ENCODE assay signal across 1 cellular context in genomic region chr1:8170059-8170835, GRCh38.
A peak's percentile ranks its signal among the peaks of the same experiment; 100 is the strongest.
TF ChIP-seq lines count a peak whose summit lies in the region.

No MANE protein-coding gene starts in this region.

TF ChIP-seq in HepG2, 621 proteins besides CTCF, POLR2A, EP300 and RAD21 (continued from another document and continues in another):
- TF ChIP-seq PRDM10 (CRISPR knock-in tag; IDR thresholded peaks at IDR 0.05; ENCODE audit: low read depth) (peak; percentile 82), CHCHD3 (CRISPR knock-in tag; IDR thresholded peaks at IDR 0.05) (no peak), ZNF597 (CRISPR knock-in tag; IDR thresholded peaks at IDR 0.05) (no peak), HIVEP1 (CRISPR knock-in tag; IDR thresholded peaks at IDR 0.05) (no peak), TIGD3 (CRISPR knock-in tag; IDR thresholded peaks at IDR 0.05; ENCODE audit: borderline replicate concordance) (no peak), RFX3 (CRISPR knock-in tag; IDR thresholded peaks at IDR 0.05) (no peak), KAT7 (CRISPR knock-in tag; IDR thresholded peaks at IDR 0.05; ENCODE audit: borderline replicate concordance) (peak; percentile 72; the same call in 1 of the 2 replicates), ZNF776 (CRISPR knock-in tag; IDR thresholded peaks at IDR 0.05) (no peak), SIX4 (CRISPR knock-in tag; IDR thresholded peaks at IDR 0.05) (no peak), SNAPC2 (CRISPR knock-in tag; IDR thresholded peaks at IDR 0.05) (0 out of 2 replicates have a peak, but pooled peaks have one; percentile 26), BCL3 (CRISPR knock-in tag; IDR thresholded peaks at IDR 0.05) (peak; percentile 21; the same call in 1 of the 2 replicates), ARID3A (IDR thresholded peaks at IDR 0.05; ENCODE audit: low read depth, low read length) (peak; percentile 75), ZNF816 (CRISPR knock-in tag; IDR thresholded peaks at IDR 0.05; ENCODE audit: borderline replicate concordance) (no peak), PHF20 (CRISPR knock-in tag; IDR thresholded peaks at IDR 0.05) (no peak), ZNF619 (CRISPR knock-in tag; IDR thresholded peaks at IDR 0.05) (0 out of 2 replicates have a peak, but pooled peaks have one; percentile 56), NBN (conservative IDR thresholded peaks at IDR 0.05) (no peak), ZHX1 (CRISPR knock-in tag; IDR thresholded peaks at IDR 0.05; ENCODE audit: low read depth) (no peak), NFKBIZ (CRISPR knock-in tag; IDR thresholded peaks at IDR 0.05) (no peak), ZNF792 (CRISPR knock-in tag; IDR thresholded peaks at IDR 0.05) (no peak), ZNF615 (CRISPR knock-in tag; IDR thresholded peaks at IDR 0.05; ENCODE audit: borderline replicate concordance) (0 out of 2 replicates have a peak, but pooled peaks have one; percentile 74), ZNF598 (CRISPR knock-in tag; IDR thresholded peaks at IDR 0.05; ENCODE audit: borderline replicate concordance) (no peak), SPEN (CRISPR knock-in tag; IDR thresholded peaks at IDR 0.05; ENCODE audit: low read depth) (peak; percentile 36; the same call in 1 of the 2 replicates), ZSCAN20 (CRISPR knock-in tag; IDR thresholded peaks at IDR 0.05; ENCODE audit: borderline replicate concordance) (no peak), NR3C1 (CRISPR knock-in tag; IDR thresholded peaks at IDR 0.05) (no peak), SRF (IDR thresholded peaks at IDR 0.05; ENCODE audit: low read depth, low read length) (no peak), ZNF260 (CRISPR knock-in tag; IDR thresholded peaks at IDR 0.05; ENCODE audit: borderline replicate concordance, low read depth) (no peak), ADNP (CRISPR knock-in tag; IDR thresholded peaks at IDR 0.05) (0 out of 2 replicates have a peak, but pooled peaks have one; percentile 24)
- TF ChIP-seq, protein P1, sequence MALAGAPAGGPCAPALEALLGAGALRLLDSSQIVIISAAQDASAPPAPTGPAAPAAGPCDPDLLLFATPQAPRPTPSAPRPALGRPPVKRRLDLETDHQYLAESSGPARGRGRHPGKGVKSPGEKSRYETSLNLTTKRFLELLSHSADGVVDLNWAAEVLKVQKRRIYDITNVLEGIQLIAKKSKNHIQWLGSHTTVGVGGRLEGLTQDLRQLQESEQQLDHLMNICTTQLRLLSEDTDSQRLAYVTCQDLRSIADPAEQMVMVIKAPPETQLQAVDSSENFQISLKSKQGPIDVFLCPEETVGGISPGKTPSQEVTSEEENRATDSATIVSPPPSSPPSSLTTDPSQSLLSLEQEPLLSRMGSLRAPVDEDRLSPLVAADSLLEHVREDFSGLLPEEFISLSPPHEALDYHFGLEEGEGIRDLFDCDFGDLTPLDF (CRISPR knock-in tag; IDR thresholded peaks at IDR 0.05): no peak
- TF ChIP-seq, protein P2, sequence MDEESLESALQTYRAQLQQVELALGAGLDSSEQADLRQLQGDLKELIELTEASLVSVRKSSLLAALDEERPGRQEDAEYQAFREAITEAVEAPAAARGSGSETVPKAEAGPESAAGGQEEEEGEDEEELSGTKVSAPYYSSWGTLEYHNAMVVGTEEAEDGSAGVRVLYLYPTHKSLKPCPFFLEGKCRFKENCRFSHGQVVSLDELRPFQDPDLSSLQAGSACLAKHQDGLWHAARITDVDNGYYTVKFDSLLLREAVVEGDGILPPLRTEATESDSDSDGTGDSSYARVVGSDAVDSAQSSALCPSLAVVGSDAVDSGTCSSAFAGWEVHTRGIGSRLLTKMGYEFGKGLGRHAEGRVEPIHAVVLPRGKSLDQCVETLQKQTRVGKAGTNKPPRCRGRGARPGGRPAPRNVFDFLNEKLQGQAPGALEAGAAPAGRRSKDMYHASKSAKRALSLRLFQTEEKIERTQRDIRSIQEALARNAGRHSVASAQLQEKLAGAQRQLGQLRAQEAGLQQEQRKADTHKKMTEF (CRISPR knock-in tag; IDR thresholded peaks at IDR 0.05): peak; percentile 85
- TF ChIP-seq, protein P3, sequence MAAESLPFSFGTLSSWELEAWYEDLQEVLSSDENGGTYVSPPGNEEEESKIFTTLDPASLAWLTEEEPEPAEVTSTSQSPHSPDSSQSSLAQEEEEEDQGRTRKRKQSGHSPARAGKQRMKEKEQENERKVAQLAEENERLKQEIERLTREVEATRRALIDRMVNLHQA (CRISPR knock-in tag; IDR thresholded peaks at IDR 0.05): no peak
- TF ChIP-seq, protein P4, sequence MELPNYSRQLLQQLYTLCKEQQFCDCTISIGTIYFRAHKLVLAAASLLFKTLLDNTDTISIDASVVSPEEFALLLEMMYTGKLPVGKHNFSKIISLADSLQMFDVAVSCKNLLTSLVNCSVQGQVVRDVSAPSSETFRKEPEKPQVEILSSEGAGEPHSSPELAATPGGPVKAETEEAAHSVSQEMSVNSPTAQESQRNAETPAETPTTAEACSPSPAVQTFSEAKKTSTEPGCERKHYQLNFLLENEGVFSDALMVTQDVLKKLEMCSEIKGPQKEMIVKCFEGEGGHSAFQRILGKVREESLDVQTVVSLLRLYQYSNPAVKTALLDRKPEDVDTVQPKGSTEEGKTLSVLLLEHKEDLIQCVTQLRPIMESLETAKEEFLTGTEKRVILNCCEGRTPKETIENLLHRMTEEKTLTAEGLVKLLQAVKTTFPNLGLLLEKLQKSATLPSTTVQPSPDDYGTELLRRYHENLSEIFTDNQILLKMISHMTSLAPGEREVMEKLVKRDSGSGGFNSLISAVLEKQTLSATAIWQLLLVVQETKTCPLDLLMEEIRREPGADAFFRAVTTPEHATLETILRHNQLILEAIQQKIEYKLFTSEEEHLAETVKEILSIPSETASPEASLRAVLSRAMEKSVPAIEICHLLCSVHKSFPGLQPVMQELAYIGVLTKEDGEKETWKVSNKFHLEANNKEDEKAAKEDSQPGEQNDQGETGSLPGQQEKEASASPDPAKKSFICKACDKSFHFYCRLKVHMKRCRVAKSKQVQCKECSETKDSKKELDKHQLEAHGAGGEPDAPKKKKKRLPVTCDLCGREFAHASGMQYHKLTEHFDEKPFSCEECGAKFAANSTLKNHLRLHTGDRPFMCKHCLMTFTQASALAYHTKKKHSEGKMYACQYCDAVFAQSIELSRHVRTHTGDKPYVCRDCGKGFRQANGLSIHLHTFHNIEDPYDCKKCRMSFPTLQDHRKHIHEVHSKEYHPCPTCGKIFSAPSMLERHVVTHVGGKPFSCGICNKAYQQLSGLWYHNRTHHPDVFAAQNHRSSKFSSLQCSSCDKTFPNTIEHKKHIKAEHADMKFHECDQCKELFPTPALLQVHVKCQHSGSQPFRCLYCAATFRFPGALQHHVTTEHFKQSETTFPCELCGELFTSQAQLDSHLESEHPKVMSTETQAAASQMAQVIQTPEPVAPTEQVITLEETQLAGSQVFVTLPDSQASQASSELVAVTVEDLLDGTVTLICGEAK (IDR thresholded peaks at IDR 0.05): no peak
- TF ChIP-seq, protein P4 (CRISPR knock-in tag; IDR thresholded peaks at IDR 0.05): no peak
